ENCODE assay signal across 8 cellular contexts in the genomic region with DNA sequence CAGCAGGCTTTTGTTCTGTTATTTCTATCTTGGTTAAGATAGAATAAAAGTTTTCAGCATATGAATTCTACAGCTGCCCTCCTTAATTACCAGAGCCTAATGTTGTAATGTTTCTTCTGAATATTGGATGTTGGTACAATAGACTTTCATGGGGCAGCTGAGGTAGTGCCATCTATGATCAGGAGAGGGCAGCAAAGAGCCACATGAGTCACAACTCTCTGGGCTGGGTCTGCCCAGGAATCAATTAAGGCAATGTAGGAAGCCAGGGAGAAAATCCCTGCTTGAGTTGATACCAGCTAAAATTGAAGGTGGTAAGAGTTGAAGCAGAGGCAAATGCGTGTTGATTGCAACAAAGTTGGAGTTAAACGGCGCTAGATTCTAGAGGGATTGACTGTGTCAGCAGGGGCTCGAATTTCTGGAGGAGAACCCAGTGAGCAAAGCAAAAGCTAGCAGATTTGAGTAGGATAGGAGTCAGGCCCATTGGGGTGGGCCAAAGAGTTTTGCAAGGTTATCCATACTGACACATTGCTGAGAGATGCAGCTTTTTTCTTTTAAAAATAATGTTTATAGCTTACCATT. TPM values are rescaled to one million over a fixed set of nuclear protein-coding genes. Genes with fewer than 3 reads are reported as not detected.
DNase-seq lines count a peak whose midpoint lies in the region; ATAC-seq, FAIRE-seq and TF ChIP-seq lines count a peak whose summit lies in the region.

No MANE protein-coding gene starts in this region.

- FAIRE-seq in frontal cortex (lab: Jason Lieb, UNC): peak; percentile 39
- peak; percentile 97 for FAIRE-seq in urothelium cell line (lab: Jason Lieb, UNC)

- TF ChIP-seq EP300 in ovary (IDR thresholded peaks at IDR 0.05): no peak

- TF ChIP-seq POLR2A in ovary (IDR thresholded peaks at IDR 0.05): no peak

- DNase-seq in COLO668 (lab: John Stamatoyannopoulos, UW; ENCODE audit: unreplicated experiment) (peak; percentile 61), HT1080 (ENCODE audit: low read depth) (peak; percentile 45), RWPE2 (ENCODE audit: low spot score) (no peak), frontal cortex (ENCODE audit: low spot score in 2 of 2) (peak; percentile 45 to 78), ovary (peak in 3 of 5 donors; percentile 37 to 51 (median 38)), urothelium cell line (ENCODE audit: low spot score) (peak; percentile 95)
- DNase-seq in activated effector memory CD4-positive, alpha-beta T cell treated with anti-CD3 and anti-CD28 coated beads, Interleukin-2, amount 50 U/mL, for 16 hours: peak; percentile 83

- ATAC-seq in GM19463 (IDR thresholded peaks at IDR 0.05; ENCODE audit: unreplicated experiment) (peak; percentile 91), RWPE2 (ENCODE audit: low read depth) (peak; percentile 85)

- H3K27ac ChIP-seq in RWPE2 (ENCODE audit: poor library complexity, severe bottlenecking): no peak overlapping the region
- H3K27ac ChIP-seq in ovary: no peak overlapping the region

- H3K9me3 ChIP-seq in RWPE2 (ENCODE audit: severe bottlenecking) (no peaks in the 10 kb centered on the region), ovary (no peaks in the 10 kb centered on the region)

- TF ChIP-seq CTCF in RWPE2 (IDR thresholded peaks at IDR 0.05; ENCODE audit: poor library complexity, severe bottlenecking): peak; percentile 86
- TF ChIP-seq CTCF in ovary (IDR thresholded peaks at IDR 0.05): peak in 1 of 3 donors; percentile 49

- H3K27me3 ChIP-seq in RWPE2 (ENCODE audit: insufficient read depth, poor library complexity, severe bottlenecking) (no peaks in the 10 kb centered on the region), ovary (no peaks in the 10 kb centered on the region)

- intact Hi-C loops in ovary (cut with DNase I): no loop called here

- H3K36me3 ChIP-seq in RWPE2 (ENCODE audit: low read depth) (no peaks in the 10 kb centered on the region), ovary (no peaks in the 10 kb centered on the region)

- H3K4me3 ChIP-seq in RWPE2 (ENCODE audit: severe bottlenecking) (no peak overlapping the region), ovary (no peak overlapping the region)

- 18 to 21% (median 18%) methylated on average over 4 of the region's 4 CpGs for WGBS in ovary, 3 donors

- peaks cover 11% of the 10 kb centered on the region for H3K4me1 ChIP-seq in RWPE2 (ENCODE audit: insufficient read depth, poor library complexity, severe bottlenecking)
- no peaks in the 10 kb centered on the region for H3K4me1 ChIP-seq in ovary (ENCODE audit: insufficient read depth)

RNA-seq across cellular contexts. Expression of a gene that starts 10.6 kb away (rescaled TPM):
- total RNA-seq in HT1080 (2014; rRNA removed; shearing (Covaris generic)): not detected in 2 replicates
- not detected in 2 replicates for polyA plus RNA-seq in HT1080 (2015; cell fraction: cytosol; rRNA removed)
- not detected in 2 replicates for polyA plus RNA-seq in HT1080 (2015; cell fraction: nucleus; rRNA removed)
- total RNA-seq in frontal cortex (2.9 TPM), ovary (not detected)
- polyA plus RNA-seq in ovary: not detected
